ENCODE assay signal across 8 cellular contexts in genomic region chr4:119462733-119463132, GRCh38.
DNase-seq lines count a peak whose midpoint lies in the region; ATAC-seq, FAIRE-seq and TF ChIP-seq lines count a peak whose summit lies in the region.
"Not testable (repeated sequence)": the region's sequence is repeated elsewhere in the genome, so short reads cannot be mapped to it uniquely, and the experiment has no call there.

No MANE protein-coding gene starts in this region.

- not testable (repeated sequence) for H3K27ac ChIP-seq in naive thymus-derived CD4-positive, alpha-beta T cell (ENCODE audit: low read depth, low read length); upper lobe of right lung

- TF ChIP-seq POLR2A in erythroblast (IDR thresholded peaks at IDR 0.05; ENCODE audit: low read length) = not testable (repeated sequence)

- intact Hi-C loops in naive thymus-derived CD4-positive, alpha-beta T cell (cut with micrococcal nuclease) = loop anchor here (1.0 to 10.0 kb wide), 6 partner anchors 148 to 588 kb away; no protein-coding TSS in a partner anchor
- intact Hi-C loops in upper lobe of right lung (cut with DNase I) = not testable (repeated sequence)

- not testable (repeated sequence) for H3K9me3 Mint-ChIP-seq in naive thymus-derived CD4-positive, alpha-beta T cell

- ATAC-seq in HG02884 (IDR thresholded peaks at IDR 0.05; ENCODE audit: unreplicated experiment) = peak; percentile 68
- ATAC-seq in naive thymus-derived CD4-positive, alpha-beta T cell = peak; percentile 46
- ATAC-seq in upper lobe of right lung = not testable (repeated sequence)

- peaks cover 6 to 22% (median 14%) of the 10 kb centered on the region in 5 donors for H3K36me3 Mint-ChIP-seq in naive thymus-derived CD4-positive, alpha-beta T cell

- H3K9me3 ChIP-seq in naive thymus-derived CD4-positive, alpha-beta T cell (ENCODE audit: control insufficient read depth in 2 of 3, low read length in 3 of 3); upper lobe of right lung: not testable (repeated sequence)

- peak; percentile 11 for TF ChIP-seq CTCF in D721Med (IDR thresholded peaks at IDR 0.05; ENCODE audit: insufficient read depth, missing control alignments)
- TF ChIP-seq CTCF in upper lobe of right lung (IDR thresholded peaks at IDR 0.05) = peak; percentile 12

- FAIRE-seq in D721Med (lab: Jason Lieb, UNC) = not testable (repeated sequence)

- H3K4me1 Mint-ChIP-seq in naive thymus-derived CD4-positive, alpha-beta T cell = not testable (repeated sequence)

- H3K27me3 Mint-ChIP-seq in naive thymus-derived CD4-positive, alpha-beta T cell = not testable (repeated sequence)

- CTCF ChIA-PET in naive thymus-derived CD4-positive, alpha-beta T cell (lab: Charles Lee) = not testable (repeated sequence)

- peak overlapping the region in 7 of 9 donors; percentile 10 to 86 (median 39) for H3K27ac Mint-ChIP-seq in naive thymus-derived CD4-positive, alpha-beta T cell

- not testable (repeated sequence) for H3K4me3 ChIP-seq in naive thymus-derived CD4-positive, alpha-beta T cell (ENCODE audit: low read length); upper lobe of right lung

- not testable (repeated sequence) for DNase-seq in D721Med (ENCODE audit: insufficient read length, low spot score); upper lobe of right lung
- peak; percentile 1 for DNase-seq in NCI-H69 (lab: John Stamatoyannopoulos, UW)
- peak; percentile 10 for DNase-seq in activated CD4-positive, CD25-positive, alpha-beta regulatory T cell treated with anti-CD3 and anti-CD28 coated beads, Interleukin-2, amount 50 U/mL, for 16 hours (ENCODE audit: low read depth, low spot score)
- DNase-seq in astrocyte of the hippocampus (ENCODE audit: low read depth, low spot score) = peak; percentile 20
- DNase-seq in erythroblast (lab: John Stamatoyannopoulos, UW) = peak; percentile 28 to 46
- DNase-seq in naive thymus-derived CD4-positive, alpha-beta T cell = peak in 7 of 9 donors; percentile 23 to 61 (median 43)

- H3K27me3 ChIP-seq in naive thymus-derived CD4-positive, alpha-beta T cell (ENCODE audit: control insufficient read depth in 2 of 2, insufficient read depth in 2 of 2, low read length in 2 of 2); upper lobe of right lung: not testable (repeated sequence)

- not testable (repeated sequence) for H3K4me1 ChIP-seq in naive thymus-derived CD4-positive, alpha-beta T cell (ENCODE audit: control insufficient read depth in 2 of 2, insufficient read depth in 2 of 2, low read length in 2 of 2); upper lobe of right lung

- H3K36me3 ChIP-seq in naive thymus-derived CD4-positive, alpha-beta T cell (ENCODE audit: control insufficient read depth in 2 of 3, insufficient read depth in 3 of 3, low read length in 3 of 3) = peaks cover 0 to 11% (median 2%) of the 10 kb centered on the region in 3 experiments
- H3K36me3 ChIP-seq in upper lobe of right lung = peaks cover 44% of the 10 kb centered on the region

- not testable (repeated sequence) for H3K4me3 Mint-ChIP-seq in naive thymus-derived CD4-positive, alpha-beta T cell

- POLR2A ChIA-PET in naive thymus-derived CD4-positive, alpha-beta T cell (lab: Charles Lee) = not testable (repeated sequence)
